Comparison of ENCODE assay signal across 12 cellular contexts in genomic region chr12:94152292-94153083, GRCh38. TPM values are rescaled to one million over a fixed set of nuclear protein-coding genes. Genes with fewer than 3 reads are reported as not detected.
DNase-seq lines count a peak whose midpoint lies in the region; ATAC-seq and TF ChIP-seq lines count a peak whose summit lies in the region.
"Had no signal": no experiment of that assay in that cellular context is flagged by ENCODE, and none has a peak within 500 bp of the region (broad histone marks: within the 10 kb centered on the region; RNA-seq: fewer than 3 reads in every experiment).

No MANE protein-coding gene starts in this region.

- DNase-seq in DMS53 (lab: John Stamatoyannopoulos, UW) (peak; percentile 52), HEK293T (ENCODE audit: extremely low spot score) (no peak), PC-3 (peak; percentile 15), mesenchymal stem cell (peak; percentile 52), SK-N-DZ (ENCODE audit: low spot score) (no peak), heart left ventricle (no peak)
- DNase-seq: activated CD4-positive, alpha-beta T cell treated with anti-CD3 and anti-CD28 coated beads for 4 hours; activated effector memory CD4-positive, alpha-beta T cell treated with anti-CD3 and anti-CD28 coated beads, Interleukin-2, amount 50 U/mL, for 16 hours; HFFc6; thyroid gland had no signal

- H3K9me2 ChIP-seq in PC-3 (replicated peaks; ENCODE audit: low read length) = no peaks in the 10 kb centered on the region

- no peak for TF ChIP-seq POLR2A in heart left ventricle (IDR thresholded peaks at IDR 0.05)

- H3K9me3 ChIP-seq in PC-3 (ENCODE audit: low read length) = no peaks in the 10 kb centered on the region
- no peaks in the 10 kb centered on the region for H3K9me3 ChIP-seq in mesenchymal stem cell (ENCODE audit: control insufficient read depth, low read length)
- no peaks in the 10 kb centered on the region for H3K9me3 ChIP-seq in heart left ventricle
- H3K9me3 ChIP-seq: thyroid gland had no signal

- no peak overlapping the region for H3K23ac ChIP-seq in mesenchymal stem cell (ENCODE audit: low read length in 2 of 2)

- no peak overlapping the region for H3K4me3 ChIP-seq in PC-3 (ENCODE audit: low read length)
- no peak overlapping the region for H3K4me3 ChIP-seq in mesenchymal stem cell (ENCODE audit: insufficient read depth in 1 of 2, low read depth in 1 of 2, low read length in 2 of 2)
- H3K4me3 ChIP-seq in heart left ventricle = no peak overlapping the region
- H3K4me3 ChIP-seq: thyroid gland had no signal

- H2BK5ac ChIP-seq in mesenchymal stem cell (ENCODE audit: low read depth, low read length, poor library complexity, severe bottlenecking) = no peak overlapping the region

- H2BK120ac ChIP-seq in mesenchymal stem cell (ENCODE audit: low read depth, low read length) = no peak overlapping the region

- intact Hi-C loops in PC-3 (cut with micrococcal nuclease) (no loop called here), heart left ventricle (cut with DNase I) (loop anchor here in 1 of 10 donors (10.0 kb wide), 1 partner anchor 282 kb away; no protein-coding TSS in a partner anchor)

- H3K79me2 ChIP-seq in PC-3 (ENCODE audit: low read length) = no peaks in the 10 kb centered on the region

- CTCF ChIA-PET in HEK293T (lab: Yijun Ruan, JAX) (no interaction called here), PC-3 (lab: Charles Lee) (no interaction called here)

- no peak overlapping the region for H4K8ac ChIP-seq in mesenchymal stem cell (ENCODE audit: low read length)

- no peak overlapping the region for H3K27ac ChIP-seq in PC-3 (ENCODE audit: low read length)
- H3K27ac ChIP-seq in mesenchymal stem cell (ENCODE audit: low read length, poor library complexity, severe bottlenecking) = no peak overlapping the region
- no peak overlapping the region for H3K27ac ChIP-seq in heart left ventricle
- H3K27ac ChIP-seq: thyroid gland had no signal

- H4K91ac ChIP-seq in mesenchymal stem cell (ENCODE audit: low read length) = no peak overlapping the region

- no peak overlapping the region for H2AK5ac ChIP-seq in mesenchymal stem cell (ENCODE audit: low read length, severe bottlenecking)

- POLR2A ChIA-PET in HEK293T (lab: Yijun Ruan, JAX) (no interaction called here), PC-3 (lab: Charles Lee; ENCODE audit: unreplicated experiment) (interaction anchor here (0.6 to 0.7 kb wide), 3 partner anchors 62 to 859 kb away, joined by 6 to 16 read pairs (median 8); no protein-coding TSS in a partner anchor)

- BruUV-seq in PC-3 (replicated peaks; lab: Mats Ljungman, UMichigan) = no TSS peak

- no peak overlapping the region for H2AFZ ChIP-seq in PC-3 (ENCODE audit: low read length)
- no peak overlapping the region for H2AFZ ChIP-seq in mesenchymal stem cell (ENCODE audit: low read depth, low read length)

- no peak overlapping the region for H2BK12ac ChIP-seq in mesenchymal stem cell (ENCODE audit: low read length in 2 of 2)

- H3F3A ChIP-seq in PC-3 (ENCODE audit: low read length, unreplicated experiment) = no peaks in the 10 kb centered on the region

- no peaks in the 10 kb centered on the region for H3K36me3 ChIP-seq in PC-3 (ENCODE audit: low read depth, low read length)
- H3K36me3 ChIP-seq in mesenchymal stem cell (ENCODE audit: control insufficient read depth in 1 of 2, insufficient read depth in 2 of 2, low read depth in 1 of 2, low read length in 2 of 2) = no peaks in the 10 kb centered on the region
- H3K36me3 ChIP-seq in heart left ventricle = no peaks in the 10 kb centered on the region
- H3K36me3 ChIP-seq: thyroid gland had no signal

- no peaks in the 10 kb centered on the region for H4K20me1 ChIP-seq in PC-3 (ENCODE audit: low read length)

- no peak overlapping the region for H3K18ac ChIP-seq in mesenchymal stem cell (ENCODE audit: low read depth in 1 of 2, low read length in 2 of 2)

- H3K4me2 ChIP-seq in PC-3 (ENCODE audit: low read length) (no peak overlapping the region), mesenchymal stem cell (ENCODE audit: low read length, poor library complexity, severe bottlenecking) (no peak overlapping the region)

- ATAC-seq in PC-3 (peak; percentile 46), heart left ventricle (no peak), GM19023 (IDR thresholded peaks at IDR 0.05; ENCODE audit: unreplicated experiment) (no peak)
- ATAC-seq: sciatic nerve had no signal

- no peak for TF ChIP-seq CTCF in PC-3 (conservative IDR thresholded peaks at IDR 0.05; ENCODE audit: low read depth, low read length)
- TF ChIP-seq CTCF in heart left ventricle (IDR thresholded peaks at IDR 0.05) = no peak

- H2BK15ac ChIP-seq in mesenchymal stem cell (ENCODE audit: low read depth, poor library complexity, severe bottlenecking) = no peak overlapping the region

- no peak overlapping the region for H3K9ac ChIP-seq in PC-3 (ENCODE audit: low read length)
- no peak overlapping the region for H3K9ac ChIP-seq in mesenchymal stem cell (ENCODE audit: low read length)

- no peaks in the 10 kb centered on the region for H3K4me1 ChIP-seq in PC-3 (ENCODE audit: insufficient read depth, low read length)
- H3K4me1 ChIP-seq in mesenchymal stem cell (ENCODE audit: control insufficient read depth, insufficient read depth, low read depth, low read length) = peaks cover 24% of the 10 kb centered on the region
- H3K4me1 ChIP-seq in heart left ventricle = peaks cover 0 to 43% (median 9%) of the 10 kb centered on the region in 12 donors

- no peaks in the 10 kb centered on the region for H3K79me1 ChIP-seq in mesenchymal stem cell (replicated peaks; ENCODE audit: low read length, poor library complexity, severe bottlenecking)

- no peak overlapping the region for H3K14ac ChIP-seq in mesenchymal stem cell (ENCODE audit: low read length in 2 of 2)

- 53% methylated on average over 3 of the region's 5 CpGs for WGBS in mesenchymal stem cell
- 67 to 74% (median 71%) methylated on average over 5 of the region's 5 CpGs for WGBS in heart left ventricle, 4 donors

- no peak overlapping the region for H3K4ac ChIP-seq in mesenchymal stem cell (ENCODE audit: low read depth in 1 of 2, low read length in 2 of 2)

- H3K27me3 ChIP-seq in PC-3 (ENCODE audit: low read length) (peaks cover 91% of the 10 kb centered on the region), mesenchymal stem cell (ENCODE audit: control insufficient read depth in 1 of 2, insufficient read depth in 1 of 2, low read length in 2 of 2) (peaks cover 54 to 69% of the 10 kb centered on the region in 2 experiments), heart left ventricle (peaks cover 0 to 17% (median 2%) of the 10 kb centered on the region in 9 donors)
- H3K27me3 ChIP-seq: thyroid gland had no signal

TF ChIP-seq in HEK293T, 16 proteins besides CTCF, POLR2A, EP300 and RAD21:
- TF ChIP-seq FOXM1 (IDR thresholded peaks at IDR 0.05; ENCODE audit: borderline replicate concordance) (no peak), FOXA1 (IDR thresholded peaks at IDR 0.05) (0 out of 2 replicates have a peak, but pooled peaks have one; percentile 20), FOXK2 (IDR thresholded peaks at IDR 0.05) (no peak), CTBP1 (IDR thresholded peaks at IDR 0.05; ENCODE audit: borderline replicate concordance) (no peak), PKNOX1 (IDR thresholded peaks at IDR 0.05) (peak; percentile 89), SP1 (IDR thresholded peaks at IDR 0.05) (no peak)

RNA-seq across cellular contexts. Expression of gene PLXNC1, which starts 4.1 kb away (rescaled TPM):
- total RNA-seq in PC-3 (2014; rRNA removed) (0.15 TPM in 1 of 2 replicates, not detected in the other), heart left ventricle (10 to 100 TPM in 1 of 9 donors, 1 to 10 TPM in 8; 1.8 to 18.4 (median 3.1) TPM)
- 2.2 TPM for polyA plus RNA-seq in mesenchymal stem cell (2013, experiment 1 of 2)
- 2.3 TPM for polyA plus RNA-seq in mesenchymal stem cell (2013, experiment 2 of 2)
- polyA plus RNA-seq in SK-N-DZ (2014; cell fraction: cytosol; rRNA removed) = 0.50 and 0.96 TPM in 2 replicates
- 0.95 and 1.1 TPM in 2 replicates for polyA plus RNA-seq in SK-N-DZ (2014; cell fraction: nucleus; rRNA removed)
- 1 to 10 TPM in 1 of 2 donors, under 1 TPM in 1; 0.84 to 1.1 TPM for polyA plus RNA-seq in heart left ventricle

Comparison
In these comparisons a context has a peak if more than half of its experiments do, and no peak if none do; other contexts are left out.
1. DNase-seq: peak in DMS53 (single experiment), PC-3 (single experiment) and mesenchymal stem cell (single experiment); none in HEK293T (single experiment), SK-N-DZ (single experiment) and heart left ventricle (0 of 5).